In genomic region chr12:65280306-65280705, GRCh38 we compare ENCODE assay signal across 15 cellular contexts. TPM values are rescaled to one million over a fixed set of nuclear protein-coding genes. Genes with fewer than 3 reads are reported as not detected.
DNase-seq lines count a peak whose midpoint lies in the region; ATAC-seq, FAIRE-seq and TF ChIP-seq lines count a peak whose summit lies in the region.
"Had no signal": no experiment of that assay in that cellular context is flagged by ENCODE, and none has a peak within 500 bp of the region (broad histone marks: within the 10 kb centered on the region; RNA-seq: fewer than 3 reads in every experiment).

No MANE protein-coding gene starts in this region.

- H3K27me3 Mint-ChIP-seq in activated CD4-positive, alpha-beta T cell treated with anti-CD3 and anti-CD28 coated beads, Interleukin-2, amount 10 ng/mL, durations not matched to agents 24 days and 14 days, result peaks cover 61% of the 10 kb centered on the region

- H3K27me3 ChIP-seq in endothelial cell of umbilical vein (ENCODE audit: control insufficient read depth in 2 of 2, insufficient read depth in 2 of 2, low read length in 2 of 2), result no peaks in the 10 kb centered on the region
- no peaks in the 10 kb centered on the region for H3K27me3 ChIP-seq in osteoblast (ENCODE audit: insufficient read depth, low read length)

- POLR2A ChIA-PET in endothelial cell of umbilical vein (lab: Charles Lee), result no interaction called here

- peak overlapping the region; percentile 99 for H3K4me2 ChIP-seq in endothelial cell of umbilical vein (ENCODE audit: insufficient read depth, low read length)
- peak overlapping the region; percentile 76 for H3K4me2 ChIP-seq in osteoblast (ENCODE audit: insufficient read depth, low read length)

- H2AFZ ChIP-seq in endothelial cell of umbilical vein (ENCODE audit: low read depth, low read length), result no peak overlapping the region
- no peak overlapping the region for H2AFZ ChIP-seq in osteoblast (ENCODE audit: low read length)
- H2AFZ ChIP-seq: GM23338 had no signal

- intact Hi-C loops in endothelial cell of umbilical vein (cut with micrococcal nuclease), result loop anchor here (5.0 kb wide), 1 partner anchor 388 kb away; no protein-coding TSS in a partner anchor
- intact Hi-C loops in activated CD4-positive, alpha-beta T cell treated with anti-CD3 and anti-CD28 coated beads, Interleukin-2, amount 10 ng/mL, durations not matched to agents 24 days and 14 days (cut with micrococcal nuclease), result no loop called here

- no peaks in the 10 kb centered on the region for H3K36me3 Mint-ChIP-seq in activated CD4-positive, alpha-beta T cell treated with anti-CD3 and anti-CD28 coated beads, Interleukin-2, amount 10 ng/mL, durations not matched to agents 24 days and 14 days (ENCODE audit: low read depth)

- H3K27ac ChIP-seq in endothelial cell of umbilical vein (ENCODE audit: insufficient read depth, low read depth, low read length), result no peak overlapping the region
- no peak overlapping the region for H3K27ac ChIP-seq in osteoblast (ENCODE audit: low read depth, low read length)
- H3K27ac ChIP-seq: SK-N-MC had no signal

- TF ChIP-seq CTCF in NB4 (IDR thresholded peaks at IDR 0.05; ENCODE audit: low read depth, low read length) (no peak), endothelial cell of umbilical vein (IDR thresholded peaks at IDR 0.05; ENCODE audit: extremely low read depth in 1 of 2, insufficient read depth in 1 of 2, low read depth in 1 of 2, low read length in 2 of 2) (no peak), osteoblast (IDR thresholded peaks at IDR 0.05; ENCODE audit: extremely low read depth, low read depth, low read length) (no peak)

- no peak overlapping the region for H3K27ac Mint-ChIP-seq in activated CD4-positive, alpha-beta T cell treated with anti-CD3 and anti-CD28 coated beads, Interleukin-2, amount 10 ng/mL, durations not matched to agents 24 days and 14 days
- H3K27ac Mint-ChIP-seq: activated B cell treated with CpG ODN at 0.5 μM for 24 hours, GM23338 had no signal

- H3K4me1 ChIP-seq in endothelial cell of umbilical vein (ENCODE audit: control insufficient read depth, extremely low read depth, insufficient read depth, low read length), result peaks cover 24% of the 10 kb centered on the region
- peaks cover 34% of the 10 kb centered on the region for H3K4me1 ChIP-seq in osteoblast (ENCODE audit: insufficient read depth, low read length)

- H3K79me2 ChIP-seq in endothelial cell of umbilical vein (ENCODE audit: control insufficient read depth, insufficient read depth, low read length), result peaks cover 62% of the 10 kb centered on the region
- peaks cover 73% of the 10 kb centered on the region for H3K79me2 ChIP-seq in osteoblast (ENCODE audit: insufficient read depth, low read length)

- dilution Hi-C loops in endothelial cell of umbilical vein (cut with MboI; ENCODE audit: extremely low pct_ligation_motif_present, low sequenced_read_pairs), result no loop called here

- H3K4me1 Mint-ChIP-seq in activated CD4-positive, alpha-beta T cell treated with anti-CD3 and anti-CD28 coated beads, Interleukin-2, amount 10 ng/mL, durations not matched to agents 24 days and 14 days, result peaks cover 2% of the 10 kb centered on the region

- TF ChIP-seq POLR2A in NB4 (IDR thresholded peaks at IDR 0.05; ENCODE audit: extremely low read depth, insufficient read length), result no peak
- no peak for TF ChIP-seq POLR2A in endothelial cell of umbilical vein (IDR thresholded peaks at IDR 0.05; ENCODE audit: low read depth, low read length)
- TF ChIP-seq POLR2A in GM12891 (IDR thresholded peaks at IDR 0.05; ENCODE audit: low read depth, low read length), result no peak

- no peak for ATAC-seq in GM18498 (IDR thresholded peaks at IDR 0.05; ENCODE audit: unreplicated experiment)
- ATAC-seq: GM23338 had no signal

- BruUV-seq in endothelial cell of umbilical vein (replicated peaks; lab: Mats Ljungman, UMichigan), result no TSS peak

- H3K9ac ChIP-seq in endothelial cell of umbilical vein (replicated peaks; ENCODE audit: extremely low read depth, insufficient read depth, low read length), result peak overlapping the region; percentile 93

- no peaks in the 10 kb centered on the region for H3K9me3 ChIP-seq in endothelial cell of umbilical vein (replicated peaks; ENCODE audit: control insufficient read depth, insufficient read depth, low read length)
- no peaks in the 10 kb centered on the region for H3K9me3 ChIP-seq in osteoblast (ENCODE audit: low read depth, low read length)

- DNase-seq in EH (ENCODE audit: low read depth) (peak; percentile 20), NB4 (ENCODE audit: low read depth) (peak; percentile 77), endothelial cell of umbilical vein (ENCODE audit: low read depth, low spot score) (peak; percentile 50), osteoblast (ENCODE audit: insufficient read length, low spot score, missing footprints) (no peak), AG08395 (ENCODE audit: low spot score) (no peak), GM12891 (ENCODE audit: insufficient read length, low spot score) (no peak)
- DNase-seq in activated CD4-positive, alpha-beta T cell treated with anti-CD3 and anti-CD28 coated beads, Interleukin-2, amount 10 ng/mL, durations not matched to agents 24 days and 14 days, result no peak
- DNase-seq: activated B cell treated with CpG ODN at 0.5 μM for 24 hours; effector CD8-positive, alpha-beta T cell; midbrain; NCI-H1105 treated with DMSO at 0.1 percent for 48 hours; NCI-H748 treated with DMSO at 0.1 percent for 48 hours had no signal

- peak overlapping the region; percentile 84 for H3K4me3 ChIP-seq in NB4 (ENCODE audit: low read depth, low read length)
- H3K4me3 ChIP-seq in endothelial cell of umbilical vein (replicated peaks in 1 of 3; ENCODE audit: insufficient read depth in 1 of 3, low read depth in 1 of 3, low read length in 3 of 3), result peak overlapping the region in 2 of 3 experiments; percentile 90 to 95
- H3K4me3 ChIP-seq in osteoblast (ENCODE audit: insufficient read depth, low read length), result peak overlapping the region; percentile 93

- no peak overlapping the region for H3K4me3 Mint-ChIP-seq in activated CD4-positive, alpha-beta T cell treated with anti-CD3 and anti-CD28 coated beads, Interleukin-2, amount 10 ng/mL, durations not matched to agents 24 days and 14 days

- FAIRE-seq in endothelial cell of umbilical vein (lab: Jason Lieb, UNC) (peak; percentile 48), GM12891 (lab: Jason Lieb, UNC) (no peak)

- H3K9me3 Mint-ChIP-seq in activated CD4-positive, alpha-beta T cell treated with anti-CD3 and anti-CD28 coated beads, Interleukin-2, amount 10 ng/mL, durations not matched to agents 24 days and 14 days, result no peaks in the 10 kb centered on the region
- H3K9me3 Mint-ChIP-seq: activated B cell treated with CpG ODN at 0.5 μM for 24 hours, GM23338 had no signal

- H4K20me1 ChIP-seq in endothelial cell of umbilical vein (replicated peaks; ENCODE audit: control insufficient read depth, extremely low read depth, insufficient read depth, low read length), result peaks cover 3% of the 10 kb centered on the region
- H4K20me1 ChIP-seq in osteoblast (ENCODE audit: insufficient read depth, low read length), result peaks cover 46% of the 10 kb centered on the region

- H3K9me1 ChIP-seq in endothelial cell of umbilical vein (replicated peaks; ENCODE audit: control insufficient read depth, extremely low read depth, insufficient read depth, low read length), result no peaks in the 10 kb centered on the region

- CTCF ChIA-PET in endothelial cell of umbilical vein (lab: Charles Lee), result interaction anchor here (1.2 to 1.3 kb wide), 3 partner anchors 11 to 276 kb away, joined by 4 to 5 read pairs (median 4); no protein-coding TSS in a partner anchor

- H3K36me3 ChIP-seq in endothelial cell of umbilical vein (ENCODE audit: control insufficient read depth in 2 of 2, extremely low read depth in 1 of 2, insufficient read depth in 2 of 2, low read length in 2 of 2), result no peaks in the 10 kb centered on the region
- H3K36me3 ChIP-seq in osteoblast (ENCODE audit: insufficient read depth, low read length), result peaks cover 14% of the 10 kb centered on the region

TF ChIP-seq in endothelial cell of umbilical vein, 7 proteins besides CTCF, POLR2A, EP300 and RAD21 (continues in another document):
- TF ChIP-seq MYC (IDR thresholded peaks at IDR 0.05; ENCODE audit: low read depth, low read length) (no peak), JUN (IDR thresholded peaks at IDR 0.05; ENCODE audit: borderline replicate concordance, insufficient read depth, insufficient read length, low read depth) (no peak), EZH2 (IDR thresholded peaks at IDR 0.05; ENCODE audit: borderline replicate concordance, low read depth, low read length, severe bottlenecking) (no peak), POLR2AphosphoS5 (IDR thresholded peaks at IDR 0.05; ENCODE audit: insufficient read depth, low read depth, low read length) (no peak)
- TF ChIP-seq, protein P1, sequence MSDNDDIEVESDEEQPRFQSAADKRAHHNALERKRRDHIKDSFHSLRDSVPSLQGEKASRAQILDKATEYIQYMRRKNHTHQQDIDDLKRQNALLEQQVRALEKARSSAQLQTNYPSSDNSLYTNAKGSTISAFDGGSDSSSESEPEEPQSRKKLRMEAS (IDR thresholded peaks at IDR 0.05; ENCODE audit: insufficient read depth, insufficient read length), result no peak

TF ChIP-seq in GM12891, 5 proteins besides CTCF, POLR2A, EP300 and RAD21:
- TF ChIP-seq PAX5 (IDR thresholded peaks at IDR 0.05; ENCODE audit: insufficient read depth, low read length, severe bottlenecking), result no peak
- no peak for TF ChIP-seq POU2F2 (IDR thresholded peaks at IDR 0.05; ENCODE audit: low read depth, low read length)
- no peak for TF ChIP-seq SPI1 (IDR thresholded peaks at IDR 0.05; ENCODE audit: low read depth, low read length)
- no peak for TF ChIP-seq POLR2AphosphoS5 (IDR thresholded peaks at IDR 0.05; ENCODE audit: low read depth, low read length)
- TF ChIP-seq TAF1 (IDR thresholded peaks at IDR 0.05; ENCODE audit: low read depth, low read length), result no peak

RNA-seq across cellular contexts. Expression of gene MSRB3, which starts 1.8 kb away (rescaled TPM):
- total RNA-seq in endothelial cell of umbilical vein, result 59.3 and 63.7 TPM in 2 replicates
- polyA plus RNA-seq in endothelial cell of umbilical vein, result 17.4 and 20.0 TPM in 2 replicates
- 25.0 and 28.7 TPM in 2 replicates for polyA plus RNA-seq in endothelial cell of umbilical vein (2011; cell fraction: cytosol; rRNA removed)
- 31.3 and 37.3 TPM in 2 replicates for polyA plus RNA-seq in endothelial cell of umbilical vein (2011; cell fraction: nucleus; rRNA removed)
- polyA plus RNA-seq in endothelial cell of umbilical vein (2012), result 37.8 and 47.1 TPM in 2 replicates
- polyA minus RNA-seq in endothelial cell of umbilical vein, result 81.3 and 93.1 TPM in 2 replicates
- 5.6 TPM for polyA minus RNA-seq in endothelial cell of umbilical vein (2011; cell fraction: cytosol; rRNA and poly(A)+ RNA removed)
- polyA minus RNA-seq in endothelial cell of umbilical vein (2011; cell fraction: nucleus; rRNA and poly(A)+ RNA removed), result 125 and 160 TPM in 2 replicates
- total RNA-seq in osteoblast, result 72.4 and 81.0 TPM in 2 replicates
- 0.09 TPM for polyA plus RNA-seq in GM12891 (2012; ENCODE audit: low read depth, missing spikeins)
- total RNA-seq in activated CD4-positive, alpha-beta T cell treated with anti-CD3 and anti-CD28 coated beads, Interleukin-2, amount 10 ng/mL, durations not matched to agents 24 days and 14 days, result not detected in 2 replicates
- total RNA-seq: activated B cell treated with CpG ODN at 0.5 μM for 24 hours had no signal

Comparison
In these comparisons a context has a peak if more than half of its experiments do, and no peak if none do; other contexts are left out.
1. DNase-seq: peak in EH (single experiment), NB4 (single experiment) and endothelial cell of umbilical vein (single experiment); none in osteoblast (single experiment), AG08395 (single experiment), GM12891 (single experiment) and activated CD4-positive, alpha-beta T cell treated with anti-CD3 and anti-CD28 coated beads, Interleukin-2, amount 10 ng/mL, durations not matched to agents 24 days and 14 days (single experiment).
2. RNA of gene MSRB3, which starts 1.8 kb away (total RNA-seq): 72.4 to 81.0 TPM in osteoblast and 59.3 to 63.7 TPM in endothelial cell of umbilical vein; not detected in activated CD4-positive, alpha-beta T cell treated with anti-CD3 and anti-CD28 coated beads, Interleukin-2, amount 10 ng/mL, durations not matched to agents 24 days and 14 days; every median in the first group is over 10 times any median in the second.
3. Peak in every context shown above with its lines, with median percentiles within 50 percentile points of each other: H3K4me3 ChIP-seq.